In the genomic region with DNA sequence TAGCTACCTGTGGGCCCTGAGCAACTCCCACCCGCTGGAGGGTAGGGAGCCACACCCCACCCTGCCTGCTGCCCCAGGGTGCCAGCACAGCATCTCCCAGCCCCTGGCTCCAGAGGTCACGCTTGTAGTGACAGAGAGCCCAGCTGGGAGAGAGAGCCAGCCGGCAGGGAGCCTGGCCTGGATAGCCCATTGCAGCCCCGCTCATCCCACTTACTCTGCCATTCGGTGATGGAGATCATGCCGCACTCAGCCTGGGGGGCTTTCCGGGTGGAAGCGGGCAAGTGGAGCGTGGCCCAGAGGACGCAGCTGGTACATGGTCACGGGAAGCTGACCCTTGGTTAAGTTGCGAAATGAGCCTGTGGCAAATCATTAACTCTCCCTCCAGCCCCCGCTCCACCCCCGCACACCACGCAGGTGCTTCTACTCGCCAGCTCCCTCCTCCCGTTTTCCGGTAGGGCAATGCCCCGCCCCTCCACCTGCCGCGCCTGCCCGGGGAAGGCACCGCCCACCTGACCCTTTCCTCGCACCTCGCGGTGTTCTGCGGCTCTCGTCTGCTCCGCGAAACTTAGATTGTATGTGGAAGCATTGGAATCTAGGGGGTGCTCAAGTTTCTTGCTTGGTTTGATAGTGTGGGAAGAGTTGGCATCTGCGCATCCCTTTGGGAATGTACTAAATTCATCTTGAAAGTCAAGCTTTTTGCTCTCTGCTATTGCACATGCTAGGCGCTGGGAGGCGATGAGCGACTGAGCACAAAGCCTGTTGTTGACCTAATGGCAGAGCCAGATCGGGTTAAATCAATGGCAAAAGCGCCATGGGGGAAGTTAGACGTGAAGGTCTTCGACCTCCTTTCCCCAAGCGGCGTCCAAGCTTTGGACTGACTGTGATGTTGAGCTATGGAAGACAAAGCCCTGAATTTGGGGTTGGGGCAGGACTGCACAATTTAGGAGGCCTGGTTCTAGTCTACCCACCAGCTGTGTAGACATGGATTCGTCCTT, we compare ENCODE assay signal across 9 cellular contexts. TPM values are rescaled to one million over a fixed set of nuclear protein-coding genes. Genes with fewer than 3 reads are reported as not detected.
DNase-seq lines count a peak whose midpoint lies in the region; ATAC-seq, FAIRE-seq and TF ChIP-seq lines count a peak whose summit lies in the region.
"Had no signal": no experiment of that assay in that cellular context is flagged by ENCODE, and none has a peak within 500 bp of the region (broad histone marks: within the 10 kb centered on the region; RNA-seq: fewer than 3 reads in every experiment).

A gene with protein sequence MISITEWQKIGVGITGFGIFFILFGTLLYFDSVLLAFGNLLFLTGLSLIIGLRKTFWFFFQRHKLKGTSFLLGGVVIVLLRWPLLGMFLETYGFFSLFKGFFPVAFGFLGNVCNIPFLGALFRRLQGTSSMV (minus strand): TSS at position 321 of the 995 bp plus-strand sequence. CDS start 82 bp downstream, at position 239.

- in situ Hi-C loops in HepG2 (cut with HindIII; ENCODE audit: extremely low pct_ligation_motif_present, low pct_unique_long_range_greater_than_20kb), result loop anchor here (5.0 kb wide), 2 partner anchors 57 to 148 kb away; no protein-coding TSS in a partner anchor

- H3K36me3 ChIP-seq in HepG2 (replicated peaks in 1 of 2; ENCODE audit: control insufficient read depth in 1 of 2, insufficient read depth in 2 of 2, low read length in 2 of 2), result no peaks in the 10 kb centered on the region

- peaks cover 41% of the 10 kb centered on the region for H3K4me1 ChIP-seq in HepG2 (ENCODE audit: insufficient read depth, low read length)

- peaks cover 8% of the 10 kb centered on the region for H3K4me1 Mint-ChIP-seq in CD14-positive monocyte

- DNase-seq in CD14-positive monocyte (ENCODE audit: low spot score) (no peak), NCI-H1092 (lab: John Stamatoyannopoulos, UW) (peak; percentile 61), ecto neural progenitor cell (ENCODE audit: low spot score) (peak; percentile 81), HepG2 (ENCODE audit: low spot score) (peak; percentile 90)
- DNase-seq in activated CD4-positive, alpha-beta T cell treated with anti-CD3 and anti-CD28 coated beads for 48 hours, result peak; percentile 67
- DNase-seq in stimulated activated CD4-positive, alpha-beta T cell treated with anti-CD3 and anti-CD28 coated beads, Interleukin-4, amount 100 ng/mL, for 1 hour, result peak; percentile 49

- H3K27me3 ChIP-seq in HepG2 (ENCODE audit: control insufficient read depth in 1 of 2, insufficient read depth in 2 of 2, low read length in 2 of 2), result no peaks in the 10 kb centered on the region; a peak in 1 of 5 replicates

- H3K9me3 ChIP-seq in HepG2 (ENCODE audit: low read length), result no peaks in the 10 kb centered on the region

- peak within 1 kb of the TSS; percentile 57 to 84 (median 67) for H3K4me3 ChIP-seq in HepG2 (replicated peaks in 1 of 3; ENCODE audit: insufficient read depth in 1 of 3, low read depth in 2 of 3, low read length in 3 of 3)

- peak; percentile 10 to 48; a peak in 1 of 4 replicates for TF ChIP-seq EP300 in HepG2 (IDR thresholded peaks at IDR 0.05; ENCODE audit: low read depth in 2 of 2, low read length in 2 of 2)
- peak; percentile 27; the same call in 1 of the 2 replicates for TF ChIP-seq EP300 in HepG2 (CRISPR knock-in tag; IDR thresholded peaks at IDR 0.05; ENCODE audit: borderline replicate concordance)

- no TSS peak for BruUV-seq in HepG2 (replicated peaks; lab: Mats Ljungman, UMichigan)

- POLR2A ChIA-PET in HepG2 (lab: Yijun Ruan, JAX), result interaction anchor here (0.8 to 1.8 kb wide), 25 partner anchors 9 to 197 kb away, joined by 3 to 12 read pairs (median 3); a partner anchor contains a TSS

- 3% methylated on average over 20 of the region's 41 CpGs for WGBS in HepG2 (ENCODE audit: low lambda C conversion rate)

- peak; percentile 96 for FAIRE-seq in HepG2 (lab: Jason Lieb, UNC)

- H3K27me3 Mint-ChIP-seq in CD14-positive monocyte (ENCODE audit: low read depth in 3 of 3), result peaks cover 6 to 8% (median 7%) of the 10 kb centered on the region in 3 donors

- peak within 1 kb of the TSS; percentile 91 for H2AFZ ChIP-seq in HepG2 (ENCODE audit: low read length)

- peak; percentile 35 to 83; a peak in 3 of 4 replicates for TF ChIP-seq POLR2A in HepG2 (IDR thresholded peaks at IDR 0.05; ENCODE audit: insufficient read depth in 1 of 2, low read depth in 2 of 2, low read length in 2 of 2)

- ATAC-seq in GM21723 (IDR thresholded peaks at IDR 0.05; ENCODE audit: unreplicated experiment), result peak; percentile 74
- peak; percentile 90 for ATAC-seq in HepG2
- ATAC-seq in HG02623 (IDR thresholded peaks at IDR 0.05; ENCODE audit: unreplicated experiment), result no peak

- H3K36me3 Mint-ChIP-seq in CD14-positive monocyte, result no peaks in the 10 kb centered on the region
- H3K36me3 Mint-ChIP-seq: IgD-negative memory B cell had no signal

- CTCF ChIA-PET in HepG2 (lab: Yijun Ruan, JAX; ENCODE audit: low intra/inter-chr PET ratio, low total read pairs), result interaction anchor here (0.8 to 3.7 kb wide), 4 partner anchors 45 to 185 kb away, joined by 3 to 29 read pairs (median 6); no protein-coding TSS in a partner anchor

- peak within 1 kb of the TSS; percentile 61 for H3K9ac ChIP-seq in HepG2 (ENCODE audit: insufficient read depth, low read depth, low read length)

- peaks cover 13% of the 10 kb centered on the region for H3K79me2 ChIP-seq in HepG2 (ENCODE audit: insufficient read depth, low read length)

- peaks cover under 1% of the 10 kb centered on the region; the same call in 1 of the 2 replicates for H4K20me1 ChIP-seq in HepG2 (ENCODE audit: insufficient read depth, low read length)

- peak within 1 kb of the TSS; percentile 42 to 86 for H3K4me3 Mint-ChIP-seq in CD14-positive monocyte

- H3K9me3 Mint-ChIP-seq in CD14-positive monocyte, result no peaks in the 10 kb centered on the region

- H3K27ac ChIP-seq in HepG2 (ENCODE audit: extremely low read length, insufficient read depth, low read length), result peak within 1 kb of the TSS; percentile 66

- TF ChIP-seq CTCF in CD14-positive monocyte (IDR thresholded peaks at IDR 0.05) (peak; percentile 60), HepG2 (CRISPR knock-in tag; IDR thresholded peaks at IDR 0.05) (peak; percentile 93)

- peak within 1 kb of the TSS in 1 of 7 donors; percentile 5 for H3K27ac Mint-ChIP-seq in CD14-positive monocyte

- TF ChIP-seq RAD21 in HepG2 (CRISPR knock-in tag; IDR thresholded peaks at IDR 0.05), result peak; percentile 81

- intact Hi-C loops in CD14-positive monocyte (cut with micrococcal nuclease) (loop anchor here in 1 of 2 donors (1.0 kb wide), 1 partner anchor 149 kb away; no protein-coding TSS in a partner anchor), HepG2 (cut with micrococcal nuclease; ENCODE audit: unreplicated experiment) (loop anchor here (1.0 to 5.0 kb wide), 5 partner anchors 40 to 352 kb away; a partner anchor contains a TSS)

- H3K4me2 ChIP-seq in HepG2 (ENCODE audit: low read depth, low read length), result peak within 1 kb of the TSS; percentile 83

TF ChIP-seq in HepG2, 621 proteins besides CTCF, POLR2A, EP300 and RAD21 (continues in another document):
- TF ChIP-seq CAMTA2 (CRISPR knock-in tag; IDR thresholded peaks at IDR 0.05; ENCODE audit: borderline replicate concordance), result 0 out of 2 replicates have a peak, but pooled peaks have one; percentile 26
- TF ChIP-seq, protein P1, sequence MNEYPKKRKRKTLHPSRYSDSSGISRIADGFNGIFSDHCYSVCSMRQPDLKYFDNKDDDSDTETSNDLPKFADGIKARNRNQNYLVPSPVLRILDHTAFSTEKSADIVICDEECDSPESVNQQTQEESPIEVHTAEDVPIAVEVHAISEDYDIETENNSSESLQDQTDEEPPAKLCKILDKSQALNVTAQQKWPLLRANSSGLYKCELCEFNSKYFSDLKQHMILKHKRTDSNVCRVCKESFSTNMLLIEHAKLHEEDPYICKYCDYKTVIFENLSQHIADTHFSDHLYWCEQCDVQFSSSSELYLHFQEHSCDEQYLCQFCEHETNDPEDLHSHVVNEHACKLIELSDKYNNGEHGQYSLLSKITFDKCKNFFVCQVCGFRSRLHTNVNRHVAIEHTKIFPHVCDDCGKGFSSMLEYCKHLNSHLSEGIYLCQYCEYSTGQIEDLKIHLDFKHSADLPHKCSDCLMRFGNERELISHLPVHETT (CRISPR knock-in tag; conservative IDR thresholded peaks at IDR 0.05), result no peak
- TF ChIP-seq SOX5 (CRISPR knock-in tag; IDR thresholded peaks at IDR 0.05; ENCODE audit: borderline replicate concordance), result peak; percentile 62; the same call in 1 of the 2 replicates
- TF ChIP-seq MAF1 (CRISPR knock-in tag; IDR thresholded peaks at IDR 0.05; ENCODE audit: borderline replicate concordance), result peak; percentile 91; the same call in 1 of the 2 replicates
- TF ChIP-seq ZNF543 (CRISPR knock-in tag; IDR thresholded peaks at IDR 0.05), result peak; percentile 88; the same call in 1 of the 2 replicates

RNA-seq across cellular contexts. Expression of the gene that starts here (rescaled TPM):
- polyA plus RNA-seq in CD14-positive monocyte, result not detected
- 19.4 and 28.0 TPM in 2 replicates for total RNA-seq in HepG2 (2016; rRNA removed; fragmentation: Illumina TruSeq; extraction: Trizol)
- total RNA-seq in HepG2 (2016; cell fraction: cytosol; rRNA removed; fragmentation: Illumina TruSeq; extraction: Trizol; ENCODE audit: low read depth), result 29.6 and 30.2 TPM in 2 replicates
- total RNA-seq in HepG2 (2016; cell fraction: insoluble cytoplasmic fraction; rRNA removed; fragmentation: Illumina TruSeq; extraction: Trizol), result 19.8 and 27.6 TPM in 2 replicates
- total RNA-seq in HepG2 (2016; cell fraction: membrane; rRNA removed; fragmentation: Illumina TruSeq; extraction: Trizol), result 35.4 and 36.5 TPM in 2 replicates
- 16.8 and 19.9 TPM in 2 replicates for total RNA-seq in HepG2 (2016; cell fraction: nucleus; rRNA removed; fragmentation: Illumina TruSeq; extraction: Trizol)
- polyA plus RNA-seq in HepG2 (2011; rRNA removed), result 25.8 and 32.8 TPM in 2 replicates
- 35.0 and 36.4 TPM in 2 replicates for polyA plus RNA-seq in HepG2 (2011; cell fraction: cytosol; rRNA removed)
- 42.2 and 45.6 TPM in 2 replicates for polyA plus RNA-seq in HepG2 (2011; cell fraction: nucleus; rRNA removed)
- 26.5 and 27.0 TPM in 2 replicates for polyA plus RNA-seq in HepG2 (2012)
- 37.9 and 41.7 TPM in 2 replicates for polyA plus RNA-seq in HepG2 (2016; cell fraction: cytosol; fragmentation: Illumina TruSeq; extraction: Trizol; ENCODE audit: low read depth)
- polyA plus RNA-seq in HepG2 (2016; cell fraction: insoluble cytoplasmic fraction; fragmentation: Illumina TruSeq; extraction: Trizol; ENCODE audit: low read depth), result 21.1 and 24.0 TPM in 2 replicates
- 39.7 and 40.2 TPM in 2 replicates for polyA plus RNA-seq in HepG2 (2016; cell fraction: membrane; fragmentation: Illumina TruSeq; extraction: Trizol; ENCODE audit: low read depth)
- 35.0 and 45.5 TPM in 2 replicates for polyA plus RNA-seq in HepG2 (2016; cell fraction: nucleus; fragmentation: Illumina TruSeq; extraction: Trizol; ENCODE audit: insufficient read depth, low read depth)
- 37.1 TPM in 1 of 2 replicates, not detected in the other for polyA minus RNA-seq in HepG2 (2011; rRNA and poly(A)+ RNA removed; ENCODE audit: low replicate concordance)
- polyA minus RNA-seq in HepG2 (2011; cell fraction: cytosol; rRNA and poly(A)+ RNA removed), result 13.6 and 16.0 TPM in 2 replicates
- polyA minus RNA-seq in HepG2 (2011; cell fraction: nucleus; rRNA and poly(A)+ RNA removed), result 7.2 and 9.8 TPM in 2 replicates
- polyA plus RNA-seq: IgD-negative memory B cell had no signal

Comparison
In these comparisons a context has a peak if more than half of its experiments do, and no peak if none do; other contexts are left out.
1. RNA of the gene that starts here (polyA plus RNA-seq): 21.1 to 45.6 TPM in HepG2; not detected in CD14-positive monocyte; every median in the first group is over 10 times any median in the second.